In genomic region chr2:16813593-16813992, GRCh38 we compare ENCODE assay signal across 30 cellular contexts.
"Had no signal": no experiment of that assay in that cellular context is flagged by ENCODE, and none has a peak within 500 bp of the region (broad histone marks: within the 10 kb centered on the region; RNA-seq: fewer than 3 reads in every experiment).

No MANE protein-coding gene starts in this region.

- H3K27me3 ChIP-seq: ascending aorta, breast epithelium, cardiac muscle cell, dorsolateral prefrontal cortex had no signal

- H3K9me3 Mint-ChIP-seq: activated CD4-positive, alpha-beta memory T cell treated with anti-CD3 and anti-CD28 coated beads, Interleukin-2, amount 10 ng/mL, durations not matched to agents 7 days and 5 days; activated CD4-positive, alpha-beta T cell treated with anti-CD3 and anti-CD28 coated beads, Interleukin-2, amount 10 ng/mL, durations not matched to agents 7 days and 5 days; activated naive CD4-positive, alpha-beta T cell treated with anti-CD3 and anti-CD28 coated beads, Interleukin-2, amount 10 ng/mL, durations not matched to agents 7 days and 5 days; activated naive CD4-positive, alpha-beta T cell treated with anti-CD3 and anti-CD28 coated beads, Interleukin-2, amount 50 U/mL, for 72 hours; activated naive CD8-positive, alpha-beta T cell treated with anti-CD3 and anti-CD28 coated beads, Interleukin-2, amount 10 ng/mL, durations not matched to agents 7 days and 5 days; activated T-cell treated with anti-CD3 and anti-CD28 coated beads, Interleukin-2, amount 50 U/mL, for 24 hours; activated T-cell treated with anti-CD3 and anti-CD28 coated beads, Interleukin-2, amount 50 U/mL, for 72 hours; brain; central memory CD8-positive, alpha-beta T cell; dendritic cell treated with granulocyte-macrophage colony-stimulating factor and Interleukin-4, amounts not matched to agents 40 ng/mL and 50 ng/mL, for 4 days; endodermal cell; T-helper 2 cell treated with Interferon-gamma antibody and Interleukin-4, amounts not matched to agents 5 μg/mL and 100 μg/mL, for 36 hours had no signal

- H3K4me3 ChIP-seq: ascending aorta, breast epithelium, cardiac muscle cell, coronary artery, dorsolateral prefrontal cortex, heart left ventricle had no signal

- H3K4me1 Mint-ChIP-seq: activated CD4-positive, alpha-beta memory T cell treated with anti-CD3 and anti-CD28 coated beads, Interleukin-2, amount 10 ng/mL, durations not matched to agents 7 days and 5 days; activated CD4-positive, alpha-beta T cell treated with anti-CD3 and anti-CD28 coated beads, Interleukin-2, amount 10 ng/mL, durations not matched to agents 7 days and 5 days; activated naive CD4-positive, alpha-beta T cell treated with anti-CD3 and anti-CD28 coated beads, Interleukin-2, amount 10 ng/mL, durations not matched to agents 7 days and 5 days; activated naive CD8-positive, alpha-beta T cell treated with anti-CD3 and anti-CD28 coated beads, Interleukin-2, amount 10 ng/mL, durations not matched to agents 7 days and 5 days; brain; central memory CD8-positive, alpha-beta T cell; T-helper 17 cell had no signal

- H3K27me3 Mint-ChIP-seq: activated CD4-positive, alpha-beta memory T cell treated with anti-CD3 and anti-CD28 coated beads, Interleukin-2, amount 10 ng/mL, durations not matched to agents 7 days and 5 days; activated CD4-positive, alpha-beta T cell treated with anti-CD3 and anti-CD28 coated beads, Interleukin-2, amount 10 ng/mL, durations not matched to agents 7 days and 5 days; activated naive CD4-positive, alpha-beta T cell treated with anti-CD3 and anti-CD28 coated beads, Interleukin-2, amount 10 ng/mL, durations not matched to agents 7 days and 5 days; activated naive CD8-positive, alpha-beta T cell treated with anti-CD3 and anti-CD28 coated beads, Interleukin-2, amount 10 ng/mL, durations not matched to agents 7 days and 5 days; activated T-cell treated with anti-CD3 and anti-CD28 coated beads, Interleukin-2, amount 50 U/mL, for 24 hours; brain; central memory CD8-positive, alpha-beta T cell; dendritic cell treated with granulocyte-macrophage colony-stimulating factor and Interleukin-4, amounts not matched to agents 40 ng/mL and 50 ng/mL, for 4 days; T-helper 17 cell had no signal

- ATAC-seq: activated naive CD4-positive, alpha-beta T cell treated with anti-CD3 and anti-CD28 coated beads, Interleukin-2, amount 50 U/mL, for 72 hours; activated T-cell treated with anti-CD3 and anti-CD28 coated beads, Interleukin-2, amount 50 U/mL, for 72 hours; esophagus mucosa; heart left ventricle; T-helper 17 cell had no signal

- H3K36me3 ChIP-seq: ascending aorta, breast epithelium, cardiac muscle cell, heart left ventricle had no signal

- H3K4me1 ChIP-seq: ascending aorta, breast epithelium, heart left ventricle had no signal

- DNase-seq: activated CD4-positive, alpha-beta memory T cell treated with anti-CD3 and anti-CD28 coated beads, Interleukin-2, amount 10 ng/mL, durations not matched to agents 7 days and 5 days; activated CD4-positive, alpha-beta T cell treated with anti-CD3 and anti-CD28 coated beads for 1 hour; activated CD4-positive, alpha-beta T cell treated with anti-CD3 and anti-CD28 coated beads for 4 hours; activated CD4-positive, alpha-beta T cell treated with anti-CD3 and anti-CD28 coated beads, Interleukin-2, amount 10 ng/mL, durations not matched to agents 7 days and 5 days; activated CD4-positive, alpha-beta T cell treated with anti-CD3 and anti-CD28 coated beads, Interleukin-2, amount 50 U/mL, for 4 hours; activated CD8-positive, alpha-beta memory T cell treated with anti-CD3 and anti-CD28 coated beads, Interleukin-2, amount 50 U/mL, for 48 hours; activated gamma-delta T cell; activated naive CD4-positive, alpha-beta T cell; activated naive CD4-positive, alpha-beta T cell treated with anti-CD3 and anti-CD28 coated beads, Interleukin-2, amount 10 ng/mL, durations not matched to agents 7 days and 5 days; activated naive CD8-positive, alpha-beta T cell treated with anti-CD3 and anti-CD28 coated beads, Interleukin-2, amount 10 ng/mL, durations not matched to agents 7 days and 5 days; activated T-cell treated with anti-CD3 and anti-CD28 coated beads for 4 hours; activated T-cell treated with anti-CD3 and anti-CD28 coated beads, Interleukin-2, amount 50 U/mL, for 24 hours; activated T-cell treated with anti-CD3 and anti-CD28 coated beads, Interleukin-2, amount 50 U/mL, for 72 hours; dorsolateral prefrontal cortex; effector memory CD4-positive, alpha-beta T cell; endodermal cell; foreskin fibroblast; heart left ventricle; T-helper 17 cell; T1000 had no signal

- H3K9me3 ChIP-seq: ascending aorta, breast epithelium, heart left ventricle had no signal

- H3K27ac Mint-ChIP-seq: activated CD4-positive, alpha-beta memory T cell treated with anti-CD3 and anti-CD28 coated beads, Interleukin-2, amount 10 ng/mL, durations not matched to agents 7 days and 5 days; activated CD4-positive, alpha-beta T cell treated with anti-CD3 and anti-CD28 coated beads, Interleukin-2, amount 10 ng/mL, durations not matched to agents 7 days and 5 days; activated naive CD4-positive, alpha-beta T cell treated with anti-CD3 and anti-CD28 coated beads, Interleukin-2, amount 10 ng/mL, durations not matched to agents 7 days and 5 days; activated naive CD4-positive, alpha-beta T cell treated with anti-CD3 and anti-CD28 coated beads, Interleukin-2, amount 50 U/mL, for 72 hours; activated naive CD8-positive, alpha-beta T cell treated with anti-CD3 and anti-CD28 coated beads, Interleukin-2, amount 10 ng/mL, durations not matched to agents 7 days and 5 days; activated T-cell treated with anti-CD3 and anti-CD28 coated beads, Interleukin-2, amount 50 U/mL, for 24 hours; activated T-cell treated with anti-CD3 and anti-CD28 coated beads, Interleukin-2, amount 50 U/mL, for 72 hours; brain; dendritic cell treated with granulocyte-macrophage colony-stimulating factor and Interleukin-4, amounts not matched to agents 40 ng/mL and 50 ng/mL, for 4 days; endodermal cell; T-helper 17 cell; T-helper 2 cell treated with Interferon-gamma antibody and Interleukin-4, amounts not matched to agents 5 μg/mL and 100 μg/mL, for 36 hours had no signal

- H3K27ac ChIP-seq: ascending aorta, breast epithelium, cardiac muscle cell, coronary artery, dorsolateral prefrontal cortex, heart left ventricle had no signal

- H3K36me3 Mint-ChIP-seq: activated naive CD4-positive, alpha-beta T cell treated with anti-CD3 and anti-CD28 coated beads, Interleukin-2, amount 10 ng/mL, durations not matched to agents 7 days and 5 days; activated naive CD4-positive, alpha-beta T cell treated with anti-CD3 and anti-CD28 coated beads, Interleukin-2, amount 50 U/mL, for 72 hours; activated naive CD8-positive, alpha-beta T cell treated with anti-CD3 and anti-CD28 coated beads, Interleukin-2, amount 10 ng/mL, durations not matched to agents 7 days and 5 days; brain had no signal

- H3K4me3 Mint-ChIP-seq: activated CD4-positive, alpha-beta memory T cell treated with anti-CD3 and anti-CD28 coated beads, Interleukin-2, amount 10 ng/mL, durations not matched to agents 7 days and 5 days; activated CD4-positive, alpha-beta T cell treated with anti-CD3 and anti-CD28 coated beads, Interleukin-2, amount 10 ng/mL, durations not matched to agents 7 days and 5 days; activated naive CD4-positive, alpha-beta T cell treated with anti-CD3 and anti-CD28 coated beads, Interleukin-2, amount 10 ng/mL, durations not matched to agents 7 days and 5 days; activated naive CD8-positive, alpha-beta T cell treated with anti-CD3 and anti-CD28 coated beads, Interleukin-2, amount 10 ng/mL, durations not matched to agents 7 days and 5 days; activated T-cell treated with anti-CD3 and anti-CD28 coated beads, Interleukin-2, amount 50 U/mL, for 24 hours; activated T-cell treated with anti-CD3 and anti-CD28 coated beads, Interleukin-2, amount 50 U/mL, for 72 hours; brain; central memory CD8-positive, alpha-beta T cell; dendritic cell treated with granulocyte-macrophage colony-stimulating factor and Interleukin-4, amounts not matched to agents 40 ng/mL and 50 ng/mL, for 4 days; endodermal cell; T-helper 17 cell; T-helper 2 cell treated with Interferon-gamma antibody and Interleukin-4, amounts not matched to agents 5 μg/mL and 100 μg/mL, for 36 hours had no signal
